16 cellular contexts compared by ENCODE assay signal in genomic region chr2:164873096-164873670, GRCh38.
"Had no signal": no experiment of that assay in that cellular context is flagged by ENCODE, and none has a peak within 500 bp of the region (broad histone marks: within the 10 kb centered on the region; RNA-seq: fewer than 3 reads in every experiment).

No MANE protein-coding gene starts in this region.

- H3K27ac ChIP-seq: upper lobe of right lung had no signal

- H3K4me3 ChIP-seq: upper lobe of right lung had no signal

- H3K36me3 ChIP-seq: upper lobe of right lung had no signal

- H3K9me3 ChIP-seq: upper lobe of right lung had no signal

- H3K4me1 ChIP-seq: upper lobe of right lung had no signal

- DNase-seq: activated effector memory CD4-positive, alpha-beta T cell treated with Interleukin-2 at 50 U/mL for 16 hours; activated T-cell treated with anti-CD3 and anti-CD28 coated beads, Interleukin-2, amount 50 U/mL, for 24 hours; amniotic stem cell; cerebellar nuclear complex; effector memory CD8-positive, alpha-beta T cell; glutamatergic neuron; immature natural killer cell; left ventricle myocardium superior; mesendoderm; nephron progenitor cell; stimulated activated CD4-positive, alpha-beta T cell treated with anti-CD3 and anti-CD28 coated beads, Interleukin-12 subunit alpha, Interleukin-12 subunit beta, amount 100 ng/mL, for 4 hours; stimulated activated naive CD4-positive, alpha-beta T cell; substantia nigra; upper lobe of right lung had no signal

- ATAC-seq: activated CD4-positive, CD25-positive, alpha-beta regulatory T cell treated with anti-CD3 and anti-CD28 coated beads, Interleukin-2, amount 50 U/mL, for 24 hours; activated naive CD4-positive, alpha-beta T cell treated with anti-CD3 and anti-CD28 coated beads, Interleukin-2, amount 50 U/mL, for 72 hours; effector memory CD8-positive, alpha-beta T cell; left ventricle myocardium superior; upper lobe of right lung had no signal

- H3K27me3 ChIP-seq: upper lobe of right lung had no signal
